Comparison of ENCODE assay signal across 17 cellular contexts in genomic region chr10:119666709-119667004, GRCh38. TPM values are rescaled to one million over a fixed set of nuclear protein-coding genes. Genes with fewer than 3 reads are reported as not detected.
DNase-seq lines count a peak whose midpoint lies in the region; ATAC-seq, FAIRE-seq and TF ChIP-seq lines count a peak whose summit lies in the region.
"Had no signal": no experiment of that assay in that cellular context is flagged by ENCODE, and none has a peak within 500 bp of the region (broad histone marks: within the 10 kb centered on the region; RNA-seq: fewer than 3 reads in every experiment).

No MANE protein-coding gene starts in this region.

- H3K9ac ChIP-seq in BLaER1 treated with 17β-estradiol and CSF1 and Interleukin-3, amounts not matched to agents 10 nM and 100 nM = 0 out of 22 replicates have a peak overlapping the region, but pooled peaks of 1 of the 11 experiments have one; percentile 4
- H3K9ac ChIP-seq in astrocyte (ENCODE audit: low read length) = peak overlapping the region; percentile 72

- H3K79me2 ChIP-seq in astrocyte (ENCODE audit: insufficient read depth, low read length) = peaks cover 90% of the 10 kb centered on the region

- no peaks in the 10 kb centered on the region for H3K9me3 Mint-ChIP-seq in Caco-2 (ENCODE audit: unreplicated experiment)
- no peaks in the 10 kb centered on the region for H3K9me3 Mint-ChIP-seq in astrocyte (ENCODE audit: unreplicated experiment)
- H3K9me3 Mint-ChIP-seq in osteocyte (ENCODE audit: unreplicated experiment) = no peaks in the 10 kb centered on the region
- H3K9me3 Mint-ChIP-seq: CD4-positive, CD25-positive, alpha-beta regulatory T cell; nephron progenitor cell had no signal

- H3K27ac ChIP-seq in BLaER1 treated with 17β-estradiol and CSF1 and Interleukin-3, amounts not matched to agents 10 nM and 100 nM = peak overlapping the region in 4 of 11 experiments; percentile 74 to 84 (median 80); a peak in 6 of 22 replicates
- H3K27ac ChIP-seq in astrocyte (ENCODE audit: low read depth, low read length) = peak overlapping the region; percentile 86
- H3K27ac ChIP-seq: VCaP had no signal

- H3K36me3 ChIP-seq in BLaER1 treated with 17β-estradiol and CSF1 and Interleukin-3, amounts not matched to agents 10 nM and 100 nM = peaks cover 20 to 45% (median 30%) of the 10 kb centered on the region in 11 experiments
- H3K36me3 ChIP-seq in Caco-2 (ENCODE audit: control insufficient read depth, insufficient read depth, low read length) = peaks cover 2% of the 10 kb centered on the region; the same call in 1 of the 2 replicates
- peaks cover 9% of the 10 kb centered on the region for H3K36me3 ChIP-seq in astrocyte (ENCODE audit: insufficient read depth, low read length)

- no peak for ATAC-seq in HG02759 (IDR thresholded peaks at IDR 0.05; ENCODE audit: unreplicated experiment)
- no peak for ATAC-seq in HG03457 (IDR thresholded peaks at IDR 0.05; ENCODE audit: unreplicated experiment)

- H2AFZ ChIP-seq in astrocyte (ENCODE audit: low read depth, low read length) = no peak overlapping the region

- FAIRE-seq in astrocyte (lab: Jason Lieb, UNC) (no peak), GM19239 (lab: Jason Lieb, UNC) (no peak)

- H3K36me3 Mint-ChIP-seq in Caco-2 (ENCODE audit: insufficient read depth, unreplicated experiment) (peaks cover 29% of the 10 kb centered on the region), astrocyte (ENCODE audit: low read depth, unreplicated experiment) (peaks cover 16% of the 10 kb centered on the region), osteocyte (ENCODE audit: unreplicated experiment) (peaks cover 10% of the 10 kb centered on the region)

- DNase-seq in Caco-2 (no peak), astrocyte (ENCODE audit: low read depth) (no peak), osteocyte (ENCODE audit: extremely low spot score, unreplicated experiment) (no peak), hypothalamus (lab: John Stamatoyannopoulos, UW) (no peak), GM19239 (ENCODE audit: insufficient read length, low spot score) (no peak)
- DNase-seq: activated naive CD4-positive, alpha-beta T cell treated with Interleukin-2 at 50 U/mL for 16 hours; CD4-positive, CD25-positive, alpha-beta regulatory T cell; effector CD8-positive, alpha-beta T cell; mesendoderm; NCI-H146; nephron progenitor cell; stimulated activated CD4-positive, alpha-beta T cell treated with anti-CD3 and anti-CD28 coated beads, Interleukin-1b, Interleukin-23, amount 100 ng/mL, for 48 hours had no signal

- H3K9me3 ChIP-seq in BLaER1 treated with 17β-estradiol and CSF1 and Interleukin-3, amounts not matched to agents 10 nM and 100 nM (replicated peaks in 1 of 11) = no peaks in the 10 kb centered on the region
- H3K9me3 ChIP-seq in Caco-2 = no peaks in the 10 kb centered on the region
- H3K9me3 ChIP-seq in astrocyte (ENCODE audit: insufficient read depth, low read depth, low read length) = no peaks in the 10 kb centered on the region
- H3K9me3 ChIP-seq: tibial nerve had no signal

- peak overlapping the region; percentile 65 to 97 (median 87) for H3K4me2 ChIP-seq in BLaER1 treated with 17β-estradiol and CSF1 and Interleukin-3, amounts not matched to agents 10 nM and 100 nM
- no peak overlapping the region for H3K4me2 ChIP-seq in astrocyte (ENCODE audit: low read length)

- no peaks in the 10 kb centered on the region for H3K27me3 ChIP-seq in BLaER1 treated with 17β-estradiol and CSF1 and Interleukin-3, amounts not matched to agents 10 nM and 100 nM
- H3K27me3 ChIP-seq in Caco-2 (replicated peaks; ENCODE audit: control insufficient read depth, insufficient read depth, low read length) = no peaks in the 10 kb centered on the region
- no peaks in the 10 kb centered on the region for H3K27me3 ChIP-seq in astrocyte (ENCODE audit: insufficient read depth, low read length)
- H3K27me3 ChIP-seq: tibial nerve had no signal

- peaks cover 55 to 76% (median 66%) of the 10 kb centered on the region in 10 experiments for H3K4me1 ChIP-seq in BLaER1 treated with 17β-estradiol and CSF1 and Interleukin-3, amounts not matched to agents 10 nM and 100 nM
- H3K4me1 ChIP-seq in Caco-2 (peaks cover 49% of the 10 kb centered on the region), astrocyte (ENCODE audit: insufficient read depth, low read length) (peaks cover 57% of the 10 kb centered on the region)

- no peak overlapping the region for H3K4me3 ChIP-seq in BLaER1 treated with 17β-estradiol and CSF1 and Interleukin-3, amounts not matched to agents 10 nM and 100 nM
- H3K4me3 ChIP-seq in Caco-2 (ENCODE audit: low read depth, low read length) = no peak overlapping the region
- no peak overlapping the region for H3K4me3 ChIP-seq in astrocyte (ENCODE audit: insufficient read depth, low read depth, low read length)
- H3K4me3 ChIP-seq: tibial nerve had no signal

- intact Hi-C loops in Caco-2 (cut with micrococcal nuclease; ENCODE audit: unreplicated experiment) = loop anchor here (2.0 kb wide), 1 partner anchor 58 kb away; no protein-coding TSS in a partner anchor

- no TSS peak for BruUV-seq in Caco-2 (replicated peaks; lab: Mats Ljungman, UMichigan)

- TF ChIP-seq CTCF in Caco-2 (IDR thresholded peaks at IDR 0.05; ENCODE audit: insufficient read depth in 1 of 2, low read depth in 1 of 2, low read length in 1 of 2, severe bottlenecking in 1 of 2, unreplicated experiment in 1 of 2) (no peak), astrocyte (IDR thresholded peaks at IDR 0.05; ENCODE audit: insufficient read depth, low read depth, low read length) (no peak), osteocyte (IDR thresholded peaks at IDR 0.05) (no peak)

- H3K4me3 Mint-ChIP-seq in Caco-2 (ENCODE audit: unreplicated experiment) (peak overlapping the region; percentile 70), astrocyte (ENCODE audit: unreplicated experiment) (no peak overlapping the region), osteocyte (ENCODE audit: unreplicated experiment) (no peak overlapping the region)
- H3K4me3 Mint-ChIP-seq: CD4-positive, CD25-positive, alpha-beta regulatory T cell; nephron progenitor cell had no signal

- peaks cover 55% of the 10 kb centered on the region for H3K4me1 Mint-ChIP-seq in Caco-2 (ENCODE audit: low read depth, unreplicated experiment)
- H3K4me1 Mint-ChIP-seq in astrocyte (ENCODE audit: low read depth, unreplicated experiment) = peaks cover 60% of the 10 kb centered on the region
- peaks cover 61% of the 10 kb centered on the region for H3K4me1 Mint-ChIP-seq in osteocyte (ENCODE audit: unreplicated experiment)

- H3K27me3 Mint-ChIP-seq in Caco-2 (ENCODE audit: insufficient read depth, unreplicated experiment) (no peaks in the 10 kb centered on the region), astrocyte (ENCODE audit: low read depth, unreplicated experiment) (no peaks in the 10 kb centered on the region), osteocyte (ENCODE audit: unreplicated experiment) (no peaks in the 10 kb centered on the region)
- H3K27me3 Mint-ChIP-seq: CD4-positive, CD25-positive, alpha-beta regulatory T cell had no signal

- CTCF ChIA-PET in Caco-2 (lab: Charles Lee) = interaction anchor here (0.9 kb wide), 1 partner anchor 84 kb away, joined by 3 read pairs; no protein-coding TSS in a partner anchor

- peaks cover 8 to 97% (median 79%) of the 10 kb centered on the region in 11 experiments; a peak in 20 of 22 replicates for H4K20me1 ChIP-seq in BLaER1 treated with 17β-estradiol and CSF1 and Interleukin-3, amounts not matched to agents 10 nM and 100 nM
- peaks cover 90% of the 10 kb centered on the region for H4K20me1 ChIP-seq in astrocyte (ENCODE audit: insufficient read depth, low read length)

- H3K27ac Mint-ChIP-seq in Caco-2 (ENCODE audit: unreplicated experiment) = peak overlapping the region; percentile 94
- peak overlapping the region; percentile 41 for H3K27ac Mint-ChIP-seq in astrocyte (ENCODE audit: unreplicated experiment)
- peak overlapping the region; percentile 91 for H3K27ac Mint-ChIP-seq in osteocyte (ENCODE audit: unreplicated experiment)

- POLR2A ChIA-PET in Caco-2 (lab: Charles Lee) = interaction anchor here (1.1 to 1.2 kb wide), 2 partner anchors 15 to 21 kb away, joined by 3 read pairs; partner anchors contain the start of gene BAG3

RNA-seq across cellular contexts. Expression of gene BAG3, which starts 15.5 kb away (rescaled TPM):
- total RNA-seq in Caco-2 (2022) (30.7 and 31.6 TPM in 2 replicates), astrocyte (68.4 and 71.6 TPM in 2 replicates), osteocyte (40.1 and 41.0 TPM in 2 replicates)

RNA-seq across cellular contexts. Expression of gene INPP5F, which starts 59.2 kb away (rescaled TPM):
- total RNA-seq in Caco-2 (2022) (26.4 and 26.9 TPM in 2 replicates), astrocyte (101 and 102 TPM in 2 replicates), osteocyte (36.8 and 38.6 TPM in 2 replicates)

Comparison
In these comparisons a context has a peak if more than half of its experiments do, and no peak if none do; other contexts are left out.
1. H3K27ac Mint-ChIP-seq: peak in every context shown above with its lines; median percentile 94 in Caco-2; 91 in osteocyte; 41 in astrocyte.